18 cellular contexts compared by ENCODE assay signal in genomic region chr11:83921447-83922192, GRCh38.
"Had no signal": no experiment of that assay in that cellular context is flagged by ENCODE, and none has a peak within 500 bp of the region (broad histone marks: within the 10 kb centered on the region; RNA-seq: fewer than 3 reads in every experiment).

No MANE protein-coding gene starts in this region.

- FAIRE-seq: colon, urothelium cell line had no signal

- H3K36me3 ChIP-seq: esophagus squamous epithelium, gastroesophageal sphincter, left lung, lower lobe of right lung, neutrophil had no signal

- H3K4me3 ChIP-seq: esophagus squamous epithelium, gastroesophageal sphincter, left lung, lower lobe of right lung, smooth muscle cell had no signal

- ATAC-seq: gastroesophageal sphincter; left lung; lower lobe of right lung; naive thymus-derived CD8-positive, alpha-beta T cell; right cardiac atrium had no signal

- H3K4me3 Mint-ChIP-seq: dendritic cell treated with granulocyte-macrophage colony-stimulating factor and Interleukin-4, amounts not matched to agents 40 ng/mL and 50 ng/mL, for 4 days; naive thymus-derived CD8-positive, alpha-beta T cell had no signal

- H3K27ac ChIP-seq: esophagus squamous epithelium, gastroesophageal sphincter, left lung, lower lobe of right lung, neutrophil had no signal

- H3K4me1 ChIP-seq: esophagus squamous epithelium, left lung, lower lobe of right lung had no signal

- H3K9me3 ChIP-seq: esophagus squamous epithelium, gastroesophageal sphincter, left lung, lower lobe of right lung, neutrophil had no signal

- H3K36me3 Mint-ChIP-seq: naive thymus-derived CD8-positive, alpha-beta T cell had no signal

- H3K27ac Mint-ChIP-seq: dendritic cell treated with granulocyte-macrophage colony-stimulating factor and Interleukin-4, amounts not matched to agents 40 ng/mL and 50 ng/mL, for 4 days; naive thymus-derived CD8-positive, alpha-beta T cell had no signal

- DNase-seq: esophagus squamous epithelium; foreskin fibroblast; glutamatergic neuron; islet precursor cell; left lung; lower lobe of right lung; mesenchymal stem cell; naive thymus-derived CD8-positive, alpha-beta T cell; right cardiac atrium; stimulated activated CD4-positive, alpha-beta T cell treated with anti-CD3 and anti-CD28 coated beads, Interleukin-2, amount 100 ng/mL, for 48 hours; stimulated activated naive CD4-positive, alpha-beta T cell treated with Interleukin-2 at 50 U/mL for 16 hours; trophoblast cell had no signal

- H3K27me3 Mint-ChIP-seq: dendritic cell treated with granulocyte-macrophage colony-stimulating factor and Interleukin-4, amounts not matched to agents 40 ng/mL and 50 ng/mL, for 4 days had no signal

- H3K27me3 ChIP-seq: esophagus squamous epithelium, gastroesophageal sphincter, left lung, neutrophil had no signal

- H3K4me1 Mint-ChIP-seq: naive thymus-derived CD8-positive, alpha-beta T cell had no signal
